1 cellular context compared by ENCODE assay signal in the genomic region with DNA sequence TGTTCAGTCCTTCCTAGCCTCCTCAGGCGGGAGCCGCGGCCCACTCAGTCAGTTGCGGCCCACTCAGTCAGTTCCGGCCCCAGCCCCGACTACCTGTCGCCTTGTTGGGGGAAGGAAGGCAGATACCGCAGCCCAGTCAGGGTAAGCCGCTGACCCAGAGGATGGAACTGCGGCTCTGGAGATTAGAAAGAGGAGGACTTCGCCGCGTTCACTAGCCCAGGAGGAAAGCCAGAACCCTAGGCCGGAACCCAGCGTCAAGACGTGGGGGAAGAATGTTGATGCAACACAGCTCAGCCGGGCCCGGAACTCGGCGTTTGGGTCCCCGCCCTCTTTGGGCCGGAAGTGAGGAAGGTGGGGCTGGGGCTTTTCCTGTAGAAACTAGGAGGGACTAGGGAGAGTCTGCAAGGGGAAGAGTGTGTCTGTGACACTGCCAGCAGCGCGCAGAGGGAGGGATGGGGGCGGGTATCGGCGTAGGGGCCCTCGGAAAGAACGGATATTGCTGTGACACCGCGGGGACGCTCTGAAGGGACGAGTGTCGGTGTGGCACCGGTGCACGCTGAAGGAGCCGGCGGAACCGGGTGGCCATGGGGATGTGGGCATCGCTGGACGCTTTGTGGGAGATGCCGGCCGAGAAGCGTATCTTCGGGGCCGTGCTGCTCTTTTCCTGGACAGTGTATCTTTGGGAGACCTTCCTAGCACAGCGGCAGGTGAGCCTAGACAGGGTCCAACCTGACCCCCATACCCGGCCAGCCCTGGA.
TF ChIP-seq lines count a peak whose summit lies in the region.

A gene (plus strand): TSS at position 549 of the 757 bp plus-strand sequence. CDS start 36 bp downstream, at position 585.

TF ChIP-seq in WTC11, 78 proteins besides CTCF, POLR2A, EP300 and RAD21 (continued from another document):
- TF ChIP-seq, protein P1, sequence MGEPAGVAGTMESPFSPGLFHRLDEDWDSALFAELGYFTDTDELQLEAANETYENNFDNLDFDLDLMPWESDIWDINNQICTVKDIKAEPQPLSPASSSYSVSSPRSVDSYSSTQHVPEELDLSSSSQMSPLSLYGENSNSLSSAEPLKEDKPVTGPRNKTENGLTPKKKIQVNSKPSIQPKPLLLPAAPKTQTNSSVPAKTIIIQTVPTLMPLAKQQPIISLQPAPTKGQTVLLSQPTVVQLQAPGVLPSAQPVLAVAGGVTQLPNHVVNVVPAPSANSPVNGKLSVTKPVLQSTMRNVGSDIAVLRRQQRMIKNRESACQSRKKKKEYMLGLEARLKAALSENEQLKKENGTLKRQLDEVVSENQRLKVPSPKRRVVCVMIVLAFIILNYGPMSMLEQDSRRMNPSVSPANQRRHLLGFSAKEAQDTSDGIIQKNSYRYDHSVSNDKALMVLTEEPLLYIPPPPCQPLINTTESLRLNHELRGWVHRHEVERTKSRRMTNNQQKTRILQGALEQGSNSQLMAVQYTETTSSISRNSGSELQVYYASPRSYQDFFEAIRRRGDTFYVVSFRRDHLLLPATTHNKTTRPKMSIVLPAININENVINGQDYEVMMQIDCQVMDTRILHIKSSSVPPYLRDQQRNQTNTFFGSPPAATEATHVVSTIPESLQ (CRISPR knock-in tag; IDR thresholded peaks at IDR 0.05) = no peak
- TF ChIP-seq ZNF263 (CRISPR knock-in tag; IDR thresholded peaks at IDR 0.05; ENCODE audit: low read depth) = no peak
- TF ChIP-seq JAZF1 (CRISPR knock-in tag; IDR thresholded peaks at IDR 0.05) = no peak
